In the genomic region with DNA sequence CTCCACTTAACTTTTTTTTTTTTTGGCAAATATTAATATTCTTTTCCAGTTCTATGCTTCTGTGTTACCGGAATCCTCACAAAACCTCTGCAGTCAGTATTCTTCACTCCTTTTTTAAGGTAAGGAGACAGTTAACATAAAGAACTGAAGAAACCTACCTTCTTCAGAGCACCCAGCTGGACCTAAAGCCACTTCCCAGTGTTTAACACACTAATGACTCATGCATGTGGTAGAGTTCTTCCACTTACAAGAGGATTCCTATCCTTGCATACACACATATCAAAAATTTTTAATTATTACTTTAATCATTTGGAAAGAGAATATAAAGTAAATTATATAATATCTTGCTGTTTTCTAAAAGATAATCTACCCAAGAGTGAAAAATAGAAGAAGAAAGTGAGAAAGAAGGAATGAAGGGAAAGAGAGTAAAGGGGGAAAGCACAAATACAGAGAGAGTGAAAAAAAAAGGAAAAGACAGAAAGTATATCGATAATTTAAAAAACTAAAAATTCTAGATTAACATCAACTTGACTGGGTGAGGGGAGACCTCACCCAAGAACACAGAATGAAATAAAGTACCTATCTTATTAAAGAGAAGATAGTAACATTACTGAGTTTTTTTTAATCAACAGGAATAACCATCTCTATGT, we compare ENCODE assay signal across 20 cellular contexts. TPM values are rescaled to one million over a fixed set of nuclear protein-coding genes. Genes with fewer than 3 reads are reported as not detected.
DNase-seq lines count a peak whose midpoint lies in the region; ATAC-seq and TF ChIP-seq lines count a peak whose summit lies in the region.
"Had no signal": no experiment of that assay in that cellular context is flagged by ENCODE, and none has a peak within 500 bp of the region (broad histone marks: within the 10 kb centered on the region; RNA-seq: fewer than 3 reads in every experiment).

No MANE protein-coding gene starts in this region.

- peaks cover 0 to 10% of the 10 kb centered on the region in 2 experiments for H3K36me3 ChIP-seq in mesenchymal stem cell (ENCODE audit: control insufficient read depth in 1 of 2, insufficient read depth in 2 of 2, low read depth in 1 of 2, low read length in 2 of 2)
- H3K36me3 ChIP-seq in CD8-positive, alpha-beta memory T cell (ENCODE audit: insufficient read depth, low read length): no peaks in the 10 kb centered on the region
- H3K36me3 ChIP-seq in hepatocyte (replicated peaks; ENCODE audit: insufficient read depth, low read depth): no peaks in the 10 kb centered on the region
- H3K36me3 ChIP-seq: neutrophil, tibial nerve had no signal

- no peak overlapping the region for H3K9ac ChIP-seq in mesenchymal stem cell (ENCODE audit: low read length)

- H3K4me1 Mint-ChIP-seq in CD8-positive, alpha-beta memory T cell: no peaks in the 10 kb centered on the region
- H3K4me1 Mint-ChIP-seq: B cell, immature natural killer cell had no signal

- H3K4me3 ChIP-seq in AG10803 (ENCODE audit: low read length) (no peak overlapping the region), choroid plexus epithelial cell (ENCODE audit: low read depth, low read length) (no peak overlapping the region), mesenchymal stem cell (ENCODE audit: insufficient read depth in 1 of 2, low read depth in 1 of 2, low read length in 2 of 2) (no peak overlapping the region), hepatocyte (no peak overlapping the region)
- H3K4me3 ChIP-seq in CD8-positive, alpha-beta memory T cell (ENCODE audit: low read length): no peak overlapping the region
- H3K4me3 ChIP-seq: K562, tibial nerve had no signal

- H3K4me1 ChIP-seq in mesenchymal stem cell (ENCODE audit: control insufficient read depth, insufficient read depth, low read depth, low read length): no peaks in the 10 kb centered on the region
- H3K4me1 ChIP-seq in CD8-positive, alpha-beta memory T cell (ENCODE audit: insufficient read depth, low read length): no peaks in the 10 kb centered on the region
- peaks cover 2% of the 10 kb centered on the region for H3K4me1 ChIP-seq in hepatocyte (ENCODE audit: insufficient read depth)

- no peak overlapping the region for H3K27ac Mint-ChIP-seq in CD8-positive, alpha-beta memory T cell
- H3K27ac Mint-ChIP-seq: B cell, immature natural killer cell had no signal

- 96% methylated on average over 1 of the region's 2 CpGs for WGBS in mesenchymal stem cell
- 96% methylated on average over 2 of the region's 2 CpGs for whole genome bisulfite sequencing in hepatocyte (ENCODE audit: low lambda C conversion rate, missing lambda C conversion rate)

- H3K79me1 ChIP-seq in mesenchymal stem cell (replicated peaks; ENCODE audit: low read length, poor library complexity, severe bottlenecking): peaks cover 13% of the 10 kb centered on the region

- H2AK5ac ChIP-seq in mesenchymal stem cell (ENCODE audit: low read length, severe bottlenecking): no peak overlapping the region

- H3K14ac ChIP-seq in mesenchymal stem cell (ENCODE audit: low read length in 2 of 2): no peak overlapping the region

- DNase-seq in AG10803 (ENCODE audit: low read depth) (peak; percentile 39), LHCN-M2 (ENCODE audit: low read depth) (peak; percentile 46), choroid plexus epithelial cell (ENCODE audit: low read depth) (peak; percentile 67), mesenchymal stem cell (peak; percentile 56), erythroblast (lab: John Stamatoyannopoulos, UW) (no peak), hepatocyte (ENCODE audit: low spot score) (no peak)
- DNase-seq in CD8-positive, alpha-beta memory T cell: no peak
- DNase-seq: activated CD8-positive, alpha-beta memory T cell treated with anti-CD3 and anti-CD28 coated beads for 24 hours; anterior cingulate cortex; immature natural killer cell; mesendoderm; NCI-H510A treated with DMSO at 0.1 percent for 48 hours; stimulated activated CD4-positive, alpha-beta T cell treated with anti-CD3 and anti-CD28 coated beads, Interleukin-4, amount 100 ng/mL, for 24 hours; SW 1271 had no signal

- H2AFZ ChIP-seq in mesenchymal stem cell (ENCODE audit: low read depth, low read length): no peak overlapping the region
- H2AFZ ChIP-seq in hepatocyte: no peak overlapping the region

- H3K27ac ChIP-seq in mesenchymal stem cell (ENCODE audit: low read length, poor library complexity, severe bottlenecking) (no peak overlapping the region), hepatocyte (no peak overlapping the region)
- H3K27ac ChIP-seq in CD8-positive, alpha-beta memory T cell (ENCODE audit: low read depth, low read length): no peak overlapping the region
- H3K27ac ChIP-seq: neutrophil, tibial nerve, VCaP had no signal

- POLR2A ChIA-PET in CD8-positive, alpha-beta memory T cell (lab: Charles Lee): no interaction called here

- no peak for ATAC-seq in HG03039 (IDR thresholded peaks at IDR 0.05; ENCODE audit: unreplicated experiment)
- ATAC-seq: K562 had no signal

- H3K4me3 Mint-ChIP-seq in CD8-positive, alpha-beta memory T cell: no peak overlapping the region
- H3K4me3 Mint-ChIP-seq: B cell, immature natural killer cell had no signal

- no peak overlapping the region for H3K4me2 ChIP-seq in mesenchymal stem cell (ENCODE audit: low read length, poor library complexity, severe bottlenecking)
- H3K4me2 ChIP-seq in hepatocyte: no peak overlapping the region

- H3K27me3 Mint-ChIP-seq in CD8-positive, alpha-beta memory T cell: peaks cover 2 to 9% of the 10 kb centered on the region in 2 donors

- H3K4ac ChIP-seq in mesenchymal stem cell (ENCODE audit: low read depth in 1 of 2, low read length in 2 of 2): no peak overlapping the region

- H3K27me3 ChIP-seq in mesenchymal stem cell (ENCODE audit: control insufficient read depth in 1 of 2, insufficient read depth in 1 of 2, low read length in 2 of 2) (no peaks in the 10 kb centered on the region), hepatocyte (no peaks in the 10 kb centered on the region)
- H3K27me3 ChIP-seq in CD8-positive, alpha-beta memory T cell (ENCODE audit: insufficient read depth, low read length, poor library complexity, severe bottlenecking): no peaks in the 10 kb centered on the region
- H3K27me3 ChIP-seq: neutrophil, tibial nerve had no signal

- H3K9me3 Mint-ChIP-seq in CD8-positive, alpha-beta memory T cell: peaks cover 0 to 3% (median 0%) of the 10 kb centered on the region in 5 donors
- H3K9me3 Mint-ChIP-seq: immature natural killer cell had no signal

- no peak for TF ChIP-seq POLR2A in erythroblast (IDR thresholded peaks at IDR 0.05; ENCODE audit: low read length)

- no peak overlapping the region for H3K23ac ChIP-seq in mesenchymal stem cell (ENCODE audit: low read length in 2 of 2)

- H2BK5ac ChIP-seq in mesenchymal stem cell (ENCODE audit: low read depth, low read length, poor library complexity, severe bottlenecking): no peak overlapping the region

- TF ChIP-seq CTCF in AG10803 (conservative IDR thresholded peaks at IDR 0.05; ENCODE audit: low read length): no peak
- TF ChIP-seq CTCF in choroid plexus epithelial cell (conservative IDR thresholded peaks at IDR 0.05; ENCODE audit: low read depth, low read length): no peak
- TF ChIP-seq CTCF in hepatocyte (IDR thresholded peaks at IDR 0.05; ENCODE audit: poor library complexity): no peak

- H2BK15ac ChIP-seq in mesenchymal stem cell (ENCODE audit: low read depth, poor library complexity, severe bottlenecking): no peak overlapping the region

- peaks cover 0 to 4% (median 0%) of the 10 kb centered on the region in 3 donors for H3K36me3 Mint-ChIP-seq in CD8-positive, alpha-beta memory T cell
- H3K36me3 Mint-ChIP-seq: immature natural killer cell had no signal

- H4K91ac ChIP-seq in mesenchymal stem cell (ENCODE audit: low read length): no peak overlapping the region

- no peaks in the 10 kb centered on the region for H3K9me2 ChIP-seq in hepatocyte (replicated peaks; ENCODE audit: insufficient read depth)

- no peak overlapping the region for H3K18ac ChIP-seq in mesenchymal stem cell (ENCODE audit: low read depth in 1 of 2, low read length in 2 of 2)

- no peak overlapping the region for H2BK12ac ChIP-seq in mesenchymal stem cell (ENCODE audit: low read length in 2 of 2)

- no peak overlapping the region for H4K8ac ChIP-seq in mesenchymal stem cell (ENCODE audit: low read length)

- H2BK120ac ChIP-seq in mesenchymal stem cell (ENCODE audit: low read depth, low read length): no peak overlapping the region

- CTCF ChIA-PET in CD8-positive, alpha-beta memory T cell (lab: Charles Lee): interaction anchor here (0.7 kb wide), 1 partner anchor 22 kb away, joined by 3 read pairs; no protein-coding TSS in a partner anchor

- H3K9me3 ChIP-seq in mesenchymal stem cell (ENCODE audit: control insufficient read depth, low read length) (no peaks in the 10 kb centered on the region), hepatocyte (ENCODE audit: low read depth) (no peaks in the 10 kb centered on the region)
- no peaks in the 10 kb centered on the region for H3K9me3 ChIP-seq in CD8-positive, alpha-beta memory T cell (ENCODE audit: low read length)
- H3K9me3 ChIP-seq: neutrophil, tibial nerve had no signal

- peaks cover 15% of the 10 kb centered on the region for H4K20me1 ChIP-seq in hepatocyte (ENCODE audit: insufficient read depth, poor library complexity, severe bottlenecking)

- peaks cover 100% of the 10 kb centered on the region for H3K79me2 ChIP-seq in hepatocyte

RNA-seq across cellular contexts. Expression of a gene that starts 54.9 kb away (rescaled TPM):
- 82.4 and 91.8 TPM in 2 replicates for total RNA-seq in LHCN-M2 (2014; rRNA removed)
- polyA plus RNA-seq in LHCN-M2 (2012): 58.3 TPM
- polyA plus RNA-seq in mesenchymal stem cell (2013, experiment 1 of 2): 78.1 TPM
- polyA plus RNA-seq in mesenchymal stem cell (2013, experiment 2 of 2): 80.9 TPM
- total RNA-seq in CD8-positive, alpha-beta memory T cell: under 1 TPM; 0.53 TPM
- not detected for polyA plus RNA-seq in CD8-positive, alpha-beta memory T cell
- 97.4 and 115 TPM in 2 replicates for total RNA-seq in hepatocyte
- 46.3 and 51.3 TPM in 2 replicates for polyA plus RNA-seq in hepatocyte

Comparison
In these comparisons a context has a peak if more than half of its experiments do, and no peak if none do; other contexts are left out.
1. DNase-seq: peak in AG10803 (single experiment), LHCN-M2 (single experiment), choroid plexus epithelial cell (single experiment) and mesenchymal stem cell (single experiment); none in erythroblast (0 of 2), CD8-positive, alpha-beta memory T cell (0 of 5) and hepatocyte (single experiment).
2. RNA of a gene that starts 54.9 kb away (total RNA-seq): 97.4 to 115 TPM in hepatocyte and 82.4 to 91.8 TPM in LHCN-M2; 0.53 TPM in CD8-positive, alpha-beta memory T cell; every median in the first group is over 10 times any median in the second.